8 cellular contexts compared by ENCODE assay signal in genomic region chr15:76060098-76060989, GRCh38. TPM values are rescaled to one million over a fixed set of nuclear protein-coding genes. Genes with fewer than 3 reads are reported as not detected.
DNase-seq lines count a peak whose midpoint lies in the region; ATAC-seq lines count a peak whose summit lies in the region.

No MANE protein-coding gene starts in this region.

- H3K27ac Mint-ChIP-seq in activated naive CD8-positive, alpha-beta T cell treated with anti-CD3 and anti-CD28 coated beads for 36 hours: no peak overlapping the region
- H3K27ac Mint-ChIP-seq in stimulated activated naive B cell treated with anti-CD40 and anti-IgM and Interleukin-4, amounts not matched to agents 10 μg/mL and 1 μg/mL and 100 μg/mL, for 72 hours: peak overlapping the region; percentile 42

- H3K9me3 Mint-ChIP-seq in activated naive CD8-positive, alpha-beta T cell treated with anti-CD3 and anti-CD28 coated beads for 36 hours: no peaks in the 10 kb centered on the region
- no peaks in the 10 kb centered on the region for H3K9me3 Mint-ChIP-seq in stimulated activated naive B cell treated with anti-CD40 and anti-IgM and Interleukin-4, amounts not matched to agents 10 μg/mL and 1 μg/mL and 100 μg/mL, for 72 hours

- H3K4me3 Mint-ChIP-seq in activated naive CD8-positive, alpha-beta T cell treated with anti-CD3 and anti-CD28 coated beads for 36 hours: peak overlapping the region; percentile 72
- H3K4me3 Mint-ChIP-seq in stimulated activated naive B cell treated with anti-CD40 and anti-IgM and Interleukin-4, amounts not matched to agents 10 μg/mL and 1 μg/mL and 100 μg/mL, for 72 hours: peak overlapping the region; percentile 84 to 85

- H3K27me3 ChIP-seq in BLaER1 (peaks cover 38% of the 10 kb centered on the region), MG63 (peaks cover 72% of the 10 kb centered on the region)

- DNase-seq in MG63 (no peak), left lobe of liver (ENCODE audit: low spot score) (no peak), EL (no peak), ACHN (no peak)
- DNase-seq in activated naive CD8-positive, alpha-beta T cell treated with anti-CD3 and anti-CD28 coated beads for 36 hours: peak; percentile 68
- DNase-seq in stimulated activated naive B cell treated with anti-CD40 and anti-IgM and Interleukin-4, amounts not matched to agents 10 μg/mL and 1 μg/mL and 100 μg/mL, for 72 hours: peak; percentile 70

- H3K27ac ChIP-seq in BLaER1: no peak overlapping the region

- no peaks in the 10 kb centered on the region for H3K9me3 ChIP-seq in BLaER1
- no peaks in the 10 kb centered on the region for H3K9me3 ChIP-seq in MG63

- H3K27me3 Mint-ChIP-seq in activated naive CD8-positive, alpha-beta T cell treated with anti-CD3 and anti-CD28 coated beads for 36 hours: peaks cover 73% of the 10 kb centered on the region
- peaks cover 32 to 42% of the 10 kb centered on the region in 2 donors for H3K27me3 Mint-ChIP-seq in stimulated activated naive B cell treated with anti-CD40 and anti-IgM and Interleukin-4, amounts not matched to agents 10 μg/mL and 1 μg/mL and 100 μg/mL, for 72 hours

- peaks cover 16% of the 10 kb centered on the region; the same call in 1 of the 2 replicates for H4K20me1 ChIP-seq in BLaER1

- H3K36me3 ChIP-seq in BLaER1 (no peaks in the 10 kb centered on the region), MG63 (no peaks in the 10 kb centered on the region)

- ATAC-seq in left lobe of liver (peak; percentile 24), GM21367 (IDR thresholded peaks at IDR 0.05; ENCODE audit: unreplicated experiment) (no peak)
- ATAC-seq in stimulated activated naive B cell treated with anti-CD40 and anti-IgM and Interleukin-4, amounts not matched to agents 10 μg/mL and 1 μg/mL and 100 μg/mL, for 72 hours (replicated peaks): peak; percentile 44 to 46

- H3K4me3 ChIP-seq in BLaER1 (peak overlapping the region; percentile 74), MG63 (peak overlapping the region; percentile 47)

- peaks cover 31% of the 10 kb centered on the region for H3K4me1 ChIP-seq in BLaER1

- in situ Hi-C loops in ACHN (cut with HindIII; ENCODE audit: low pct_ligation_motif_present, low pct_unique_long_range_greater_than_20kb, low sequenced_read_pairs): no loop called here

- H3K9ac ChIP-seq in BLaER1: no peak overlapping the region

- no peaks in the 10 kb centered on the region for H3K36me3 Mint-ChIP-seq in activated naive CD8-positive, alpha-beta T cell treated with anti-CD3 and anti-CD28 coated beads for 36 hours
- no peaks in the 10 kb centered on the region for H3K36me3 Mint-ChIP-seq in stimulated activated naive B cell treated with anti-CD40 and anti-IgM and Interleukin-4, amounts not matched to agents 10 μg/mL and 1 μg/mL and 100 μg/mL, for 72 hours

- H3K4me2 ChIP-seq in BLaER1: peak overlapping the region; percentile 99

- H3K4me1 Mint-ChIP-seq in activated naive CD8-positive, alpha-beta T cell treated with anti-CD3 and anti-CD28 coated beads for 36 hours: peaks cover 45% of the 10 kb centered on the region
- H3K4me1 Mint-ChIP-seq in stimulated activated naive B cell treated with anti-CD40 and anti-IgM and Interleukin-4, amounts not matched to agents 10 μg/mL and 1 μg/mL and 100 μg/mL, for 72 hours: peaks cover 38 to 48% of the 10 kb centered on the region in 2 donors

RNA-seq across cellular contexts. Expression of gene TMEM266, which starts 0.6 kb away (rescaled TPM):
- total RNA-seq in MG63 (2014; rRNA removed; shearing (Covaris generic); ENCODE audit: low replicate concordance): 0.13 TPM in 1 of 2 replicates, not detected in the other
- under 1 TPM in 1 of 2 experiments, not detected in 1; 0.12 TPM for total RNA-seq in activated naive CD8-positive, alpha-beta T cell treated with anti-CD3 and anti-CD28 coated beads for 36 hours
- not detected for total RNA-seq in left lobe of liver

RNA-seq across cellular contexts. Expression of gene NRG4, which starts 48.1 kb away (rescaled TPM):
- 1.1 TPM in 1 of 2 replicates, not detected in the other for total RNA-seq in MG63 (2014; rRNA removed; shearing (Covaris generic); ENCODE audit: low replicate concordance)
- total RNA-seq in activated naive CD8-positive, alpha-beta T cell treated with anti-CD3 and anti-CD28 coated beads for 36 hours: not detected
- total RNA-seq in left lobe of liver: 3.2 TPM

Comparison
In these comparisons a context has a peak if more than half of its experiments do, and no peak if none do; other contexts are left out.
1. DNase-seq: peak in activated naive CD8-positive, alpha-beta T cell treated with anti-CD3 and anti-CD28 coated beads for 36 hours (single experiment) and stimulated activated naive B cell treated with anti-CD40 and anti-IgM and Interleukin-4, amounts not matched to agents 10 μg/mL and 1 μg/mL and 100 μg/mL, for 72 hours (single experiment); none in MG63 (single experiment), left lobe of liver (single experiment), EL (single experiment) and ACHN (single experiment).